Comparison of ENCODE assay signal across 8 cellular contexts in the genomic region with DNA sequence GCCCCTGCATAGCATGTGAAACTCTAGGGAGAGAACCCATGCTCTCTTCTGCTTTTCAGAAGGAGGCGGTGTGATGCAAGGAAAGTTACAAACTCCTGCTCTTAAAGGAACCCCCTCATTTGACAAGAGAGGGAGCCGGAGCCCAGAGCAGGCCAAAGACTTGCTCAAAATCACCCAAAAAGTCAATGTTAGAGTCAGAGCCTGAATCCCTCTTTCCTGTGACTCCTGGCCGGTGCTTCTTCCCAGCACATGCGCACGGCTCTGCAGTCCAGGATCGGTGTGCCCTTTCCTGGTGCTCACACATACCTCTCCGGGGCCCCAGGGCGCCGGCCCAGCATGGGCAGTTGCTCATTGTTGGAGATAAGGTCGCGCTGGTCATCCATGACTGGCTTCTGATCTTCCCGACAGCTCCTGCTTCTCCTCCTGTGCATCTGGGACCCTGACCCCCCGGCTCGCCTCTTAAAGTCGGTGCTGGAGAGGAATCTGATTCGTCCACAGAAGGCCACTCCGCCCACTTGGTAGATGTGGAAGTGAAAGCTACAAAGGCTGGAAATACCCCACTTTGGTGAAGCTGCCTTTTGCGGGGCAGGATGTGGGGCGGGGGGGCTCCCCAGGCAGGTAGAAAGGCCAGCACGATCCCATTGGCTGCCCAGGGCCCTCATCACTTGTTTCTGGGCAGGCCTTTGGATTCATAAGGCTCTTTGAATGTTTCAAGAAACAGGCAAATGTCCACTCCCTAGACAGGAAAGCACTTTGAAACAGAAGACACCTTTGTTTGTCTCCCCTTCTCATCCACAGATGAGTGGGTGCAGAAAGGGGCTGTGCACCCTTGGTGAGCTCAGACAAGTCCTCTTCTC.
DNase-seq lines count a peak whose midpoint lies in the region; ATAC-seq and TF ChIP-seq lines count a peak whose summit lies in the region.

A gene (minus strand): TSS at position 592 of the 857 bp plus-strand sequence. CDS start 161 bp downstream, at position 431.

- H3K9me3 Mint-ChIP-seq in effector memory CD8-positive, alpha-beta T cell = no peaks in the 10 kb centered on the region

- TF ChIP-seq POLR2A in NB4 (IDR thresholded peaks at IDR 0.05; ENCODE audit: extremely low read depth, insufficient read length) = no peak

- ATAC-seq in GM21825 (IDR thresholded peaks at IDR 0.05; ENCODE audit: unreplicated experiment) = peak; percentile 65
- ATAC-seq in effector memory CD8-positive, alpha-beta T cell (replicated peaks) = peak; percentile 86

- H3K36me3 Mint-ChIP-seq in effector memory CD8-positive, alpha-beta T cell (ENCODE audit: insufficient read depth) = peaks cover 63% of the 10 kb centered on the region

- H3K4me3 Mint-ChIP-seq in effector memory CD8-positive, alpha-beta T cell = peak within 1 kb of the TSS; percentile 98 to 100

- TF ChIP-seq CTCF in NB4 (IDR thresholded peaks at IDR 0.05; ENCODE audit: low read depth, low read length) = no peak

- peaks cover 38 to 42% of the 10 kb centered on the region in 2 donors for H3K4me1 Mint-ChIP-seq in effector memory CD8-positive, alpha-beta T cell (ENCODE audit: low read depth in 2 of 2)

- no peak within 1 kb of the TSS for H3K4me3 ChIP-seq in NB4 (ENCODE audit: low read depth, low read length)

- peak; percentile 37 for DNase-seq in ELR (ENCODE audit: low read depth)
- peak; percentile 51 for DNase-seq in NB4 (ENCODE audit: low read depth)
- DNase-seq in activated CD8-positive, alpha-beta memory T cell treated with anti-CD3 and anti-CD28 coated beads for 1 hour (ENCODE audit: extremely low read depth in 1 of 2, low read depth in 1 of 2) = peak; percentile 80 to 85
- DNase-seq in effector memory CD8-positive, alpha-beta T cell = peak; percentile 91 to 95 (median 92)
- DNase-seq in midbrain (lab: John Stamatoyannopoulos, UW) = peak; percentile 77
- DNase-seq in stimulated activated CD8-positive, alpha-beta memory T cell treated with anti-CD3 and anti-CD28 coated beads, Interleukin-4, amount 100 ng/mL, for 24 hours (ENCODE audit: low read depth) = peak; percentile 87
- DNase-seq in NCI-H2081 (lab: John Stamatoyannopoulos, UW) = no peak

- no peaks in the 10 kb centered on the region for H3K27me3 Mint-ChIP-seq in effector memory CD8-positive, alpha-beta T cell

- H3K27ac Mint-ChIP-seq in effector memory CD8-positive, alpha-beta T cell = peak within 1 kb of the TSS; percentile 100

Comparison
In these comparisons a context has a peak if more than half of its experiments do, and no peak if none do; other contexts are left out.
1. DNase-seq: peak in ELR (single experiment), NB4 (single experiment), activated CD8-positive, alpha-beta memory T cell treated with anti-CD3 and anti-CD28 coated beads for 1 hour (2 of 2), effector memory CD8-positive, alpha-beta T cell (3 of 3), midbrain (single experiment) and stimulated activated CD8-positive, alpha-beta memory T cell treated with anti-CD3 and anti-CD28 coated beads, Interleukin-4, amount 100 ng/mL, for 24 hours (single experiment); none in NCI-H2081 (0 of 2).